ENCODE assay signal across 13 cellular contexts in genomic region chr20:40880063-40880715, GRCh38.
A peak's percentile ranks its signal among the peaks of the same experiment; 100 is the strongest.
DNase-seq lines count a peak whose midpoint lies in the region; ATAC-seq and TF ChIP-seq lines count a peak whose summit lies in the region.
"Had no signal": no experiment of that assay in that cellular context is flagged by ENCODE, and none has a peak within 500 bp of the region (broad histone marks: within the 10 kb centered on the region; RNA-seq: fewer than 3 reads in every experiment).

No MANE protein-coding gene starts in this region.

- H3K4me2 ChIP-seq in osteoblast (ENCODE audit: insufficient read depth, low read length), result no peak overlapping the region

- no peaks in the 10 kb centered on the region for H3K4me1 ChIP-seq in osteoblast (ENCODE audit: insufficient read depth, low read length)
- H3K4me1 ChIP-seq: colonic mucosa, stomach had no signal

- H2AFZ ChIP-seq in osteoblast (ENCODE audit: low read length), result no peak overlapping the region

- no peak overlapping the region for H3K4me3 ChIP-seq in GM12865 (ENCODE audit: low read depth, low read length)
- no peak overlapping the region for H3K4me3 ChIP-seq in osteoblast (ENCODE audit: insufficient read depth, low read length)
- H3K4me3 ChIP-seq: colonic mucosa, SK-N-MC, stomach had no signal

- no peaks in the 10 kb centered on the region for H3K36me3 ChIP-seq in osteoblast (ENCODE audit: insufficient read depth, low read length)
- H3K36me3 ChIP-seq: colonic mucosa, stomach had no signal

- DNase-seq in GM12865 (ENCODE audit: low read depth), result peak; percentile 51
- DNase-seq in HT-29 (ENCODE audit: low spot score), result peak; percentile 38
- peak; percentile 4 for DNase-seq in OCI-M1 (lab: John Stamatoyannopoulos, UW)
- DNase-seq in germinal center (ENCODE audit: low spot score), result peak; percentile 49
- DNase-seq in SHP77 treated with DMSO at 0.1 percent for 48 hours (lab: John Stamatoyannopoulos, UW), result no peak
- no peak for DNase-seq in osteoblast (ENCODE audit: insufficient read length, low spot score, missing footprints)
- DNase-seq: activated B cell treated with CpG ODN at 0.5 μM for 24 hours; CD8-positive, alpha-beta T cell; colonic mucosa; NCI-H187; stomach had no signal

- no peaks in the 10 kb centered on the region for H3K79me2 ChIP-seq in osteoblast (ENCODE audit: insufficient read depth, low read length)

- no peaks in the 10 kb centered on the region for H3K9me3 ChIP-seq in osteoblast (ENCODE audit: low read depth, low read length)
- H3K9me3 ChIP-seq: colonic mucosa had no signal

- H3K27ac ChIP-seq in osteoblast (ENCODE audit: low read depth, low read length), result no peak overlapping the region
- H3K27ac ChIP-seq: colonic mucosa, SK-N-MC, stomach had no signal

- ATAC-seq in activated CD4-positive, CD25-positive, alpha-beta regulatory T cell treated with anti-CD3 and anti-CD28 coated beads, Interleukin-2, amount 50 U/mL, for 24 hours, result no peak
- ATAC-seq: CD8-positive, alpha-beta T cell had no signal

- no peak for TF ChIP-seq CTCF in GM12865 (IDR thresholded peaks at IDR 0.05; ENCODE audit: insufficient read depth, low read depth, low read length, missing control alignments)
- TF ChIP-seq CTCF in osteoblast (IDR thresholded peaks at IDR 0.05; ENCODE audit: extremely low read depth, low read depth, low read length), result no peak

- no peaks in the 10 kb centered on the region for H4K20me1 ChIP-seq in osteoblast (ENCODE audit: insufficient read depth, low read length)

- no peaks in the 10 kb centered on the region for H3K27me3 ChIP-seq in osteoblast (ENCODE audit: insufficient read depth, low read length)
- H3K27me3 ChIP-seq: colonic mucosa, stomach had no signal

Comparison
In these comparisons a context has a peak if more than half of its experiments do, and no peak if none do; other contexts are left out.
1. DNase-seq: peak in GM12865 (single experiment), HT-29 (single experiment), OCI-M1 (single experiment) and germinal center (single experiment); none in SHP77 treated with DMSO at 0.1 percent for 48 hours (single experiment) and osteoblast (single experiment).